9 cellular contexts compared by ENCODE assay signal in genomic region chr1:206012086-206012859, GRCh38. TPM values are rescaled to one million over a fixed set of nuclear protein-coding genes. Genes with fewer than 3 reads are reported as not detected.
A peak's percentile ranks its signal among the peaks of the same experiment; 100 is the strongest.
DNase-seq lines count a peak whose midpoint lies in the region; ATAC-seq and TF ChIP-seq lines count a peak whose summit lies in the region.
"Had no signal": no experiment of that assay in that cellular context is flagged by ENCODE, and none has a peak within 500 bp of the region (broad histone marks: within the 10 kb centered on the region; RNA-seq: fewer than 3 reads in every experiment).

No MANE protein-coding gene starts in this region.

- DNase-seq in H9 (peak; percentile 65), mucosa of descending colon (peak; percentile 90 to 91 (median 91)), MG63 (no peak), chondrocyte (ENCODE audit: low spot score) (no peak), cerebellar cortex (ENCODE audit: low spot score) (no peak)

- H3K36me3 ChIP-seq in Loucy (ENCODE audit: insufficient read depth, low read length) (no peaks in the 10 kb centered on the region), mucosa of descending colon (ENCODE audit: low read depth) (no peaks in the 10 kb centered on the region), MG63 (no peaks in the 10 kb centered on the region)

- no peak overlapping the region for H3K14ac ChIP-seq in H9 (ENCODE audit: insufficient read depth, low read length)

- H3K23me2 ChIP-seq in H9 (ENCODE audit: insufficient read length, low read depth, low read length, poor library complexity, severe bottlenecking), result no peaks in the 10 kb centered on the region

- H3K27me3 ChIP-seq in H9 (ENCODE audit: insufficient read depth, low read length) (no peaks in the 10 kb centered on the region), Loucy (ENCODE audit: insufficient read depth, low read length, poor library complexity, severe bottlenecking) (no peaks in the 10 kb centered on the region), MG63 (no peaks in the 10 kb centered on the region)

- ATAC-seq in GM18520 (IDR thresholded peaks at IDR 0.05; ENCODE audit: unreplicated experiment) (peak; percentile 91), mucosa of descending colon (peak; percentile 99)

- no peak overlapping the region for H3K27ac ChIP-seq in H9 (ENCODE audit: insufficient read length, low read depth, low read length)

- no peaks in the 10 kb centered on the region for H3K9me2 ChIP-seq in Loucy (replicated peaks; ENCODE audit: low read depth, low read length)

- no peaks in the 10 kb centered on the region for H3K79me1 ChIP-seq in H9 (ENCODE audit: insufficient read depth, low read depth, low read length, poor library complexity, severe bottlenecking)

- no peak overlapping the region for H2BK120ac ChIP-seq in H9 (ENCODE audit: low read depth, low read length, poor library complexity, severe bottlenecking)

- no peaks in the 10 kb centered on the region for H3K79me2 ChIP-seq in H9 (ENCODE audit: insufficient read depth, low read length)
- no peaks in the 10 kb centered on the region for H3K79me2 ChIP-seq in Loucy (ENCODE audit: insufficient read depth, low read length)

- H3K4me3 ChIP-seq in Loucy (ENCODE audit: low read length, poor library complexity, severe bottlenecking) (peak overlapping the region; percentile 18), mucosa of descending colon (no peak overlapping the region), MG63 (no peak overlapping the region)

- H4K8ac ChIP-seq in H9 (replicated peaks; ENCODE audit: insufficient read length, low read depth, low read length), result no peak overlapping the region

- H3K4me1 ChIP-seq in H9 (ENCODE audit: insufficient read depth, low read length) (no peaks in the 10 kb centered on the region), Loucy (ENCODE audit: insufficient read depth, low read length, poor library complexity, severe bottlenecking) (peaks cover 53% of the 10 kb centered on the region), mucosa of descending colon (ENCODE audit: low read depth) (peaks cover 3% of the 10 kb centered on the region)

- H3T11ph ChIP-seq in H9 (ENCODE audit: low read length), result no peak overlapping the region

- no peaks in the 10 kb centered on the region for H3K9me3 Mint-ChIP-seq in H9
- H3K9me3 Mint-ChIP-seq in activated naive CD4-positive, alpha-beta T cell treated with anti-CD3 and anti-CD28 coated beads, Interleukin-2, amount 50 U/mL, for 24 hours, result no peaks in the 10 kb centered on the region
- H3K9me3 Mint-ChIP-seq in chondrocyte (ENCODE audit: low read depth), result no peaks in the 10 kb centered on the region

- no peaks in the 10 kb centered on the region for H3F3A ChIP-seq in Loucy (ENCODE audit: low read depth)

- H3K4me1 Mint-ChIP-seq in H9 (peaks cover 4% of the 10 kb centered on the region in 2 experiments), chondrocyte (ENCODE audit: low read depth) (no peaks in the 10 kb centered on the region)
- H3K4me1 Mint-ChIP-seq in activated naive CD4-positive, alpha-beta T cell treated with anti-CD3 and anti-CD28 coated beads, Interleukin-2, amount 50 U/mL, for 24 hours, result peaks cover 23% of the 10 kb centered on the region

- no peak overlapping the region for H4K5ac ChIP-seq in H9 (ENCODE audit: insufficient read length, low read depth, low read length)

- no peak overlapping the region for H3K4me2 ChIP-seq in H9 (ENCODE audit: insufficient read depth, insufficient read length, low read length)
- H3K4me2 ChIP-seq in Loucy (ENCODE audit: low read depth, low read length, poor library complexity, severe bottlenecking), result peak overlapping the region; percentile 53

- no peak overlapping the region for H3K23ac ChIP-seq in H9 (ENCODE audit: insufficient read length, low read depth, low read length)

- WGBS in H9 (ENCODE audit: extremely low coverage, insufficient read length, low lambda C conversion rate), result no CpG with 5 or more reads among the region's 17 CpGs

- no peak overlapping the region for H2BK12ac ChIP-seq in H9 (ENCODE audit: insufficient read length, low read depth, low read length)

- no peak overlapping the region for H2BK5ac ChIP-seq in H9 (ENCODE audit: insufficient read length, low read length)

- no peak overlapping the region for H3K4me3 Mint-ChIP-seq in H9
- peak overlapping the region; percentile 15 for H3K4me3 Mint-ChIP-seq in activated naive CD4-positive, alpha-beta T cell treated with anti-CD3 and anti-CD28 coated beads, Interleukin-2, amount 50 U/mL, for 24 hours
- no peak overlapping the region for H3K4me3 Mint-ChIP-seq in chondrocyte (ENCODE audit: unreplicated experiment)

- H3K4ac ChIP-seq in H9 (ENCODE audit: low read depth, low read length), result no peak overlapping the region

- H2AFZ ChIP-seq in H9 (ENCODE audit: low read length) (no peak overlapping the region), Loucy (ENCODE audit: low read length) (peak overlapping the region; percentile 1; the same call in 1 of the 2 replicates)

- H4K91ac ChIP-seq in H9 (ENCODE audit: insufficient read length, low read depth, low read length), result no peak overlapping the region

- H4K20me1 ChIP-seq in H9 (ENCODE audit: control insufficient read depth, insufficient read depth, insufficient read length) (no peaks in the 10 kb centered on the region), Loucy (ENCODE audit: insufficient read depth, low read length, poor library complexity, severe bottlenecking) (no peaks in the 10 kb centered on the region)

- no peaks in the 10 kb centered on the region; the same call in 1 of the 2 replicates for H3K27me3 Mint-ChIP-seq in H9 (ENCODE audit: low read depth)
- no peaks in the 10 kb centered on the region for H3K27me3 Mint-ChIP-seq in activated naive CD4-positive, alpha-beta T cell treated with anti-CD3 and anti-CD28 coated beads, Interleukin-2, amount 50 U/mL, for 24 hours
- no peaks in the 10 kb centered on the region for H3K27me3 Mint-ChIP-seq in chondrocyte (ENCODE audit: low read depth)

- H2BK20ac ChIP-seq in H9 (ENCODE audit: low read depth, low read length, poor library complexity, severe bottlenecking), result no peak overlapping the region

- TF ChIP-seq CTCF in H9 (conservative IDR thresholded peaks at IDR 0.05) (no peak), Loucy (conservative IDR thresholded peaks at IDR 0.05; ENCODE audit: low read length) (no peak), mucosa of descending colon (IDR thresholded peaks at IDR 0.05) (no peak), chondrocyte (IDR thresholded peaks at IDR 0.05) (no peak)

- H3K27ac Mint-ChIP-seq in H9, result no peak overlapping the region
- H3K27ac Mint-ChIP-seq in activated naive CD4-positive, alpha-beta T cell treated with anti-CD3 and anti-CD28 coated beads, Interleukin-2, amount 50 U/mL, for 24 hours, result no peak overlapping the region
- no peak overlapping the region for H3K27ac Mint-ChIP-seq in chondrocyte (ENCODE audit: unreplicated experiment)

- H3K36me3 Mint-ChIP-seq in H9 (ENCODE audit: insufficient read depth in 1 of 3, low read depth in 3 of 3) (no peaks in the 10 kb centered on the region), chondrocyte (ENCODE audit: low read depth) (no peaks in the 10 kb centered on the region)
- H3K36me3 Mint-ChIP-seq in activated naive CD4-positive, alpha-beta T cell treated with anti-CD3 and anti-CD28 coated beads, Interleukin-2, amount 50 U/mL, for 24 hours, result no peaks in the 10 kb centered on the region

- H2BK15ac ChIP-seq in H9 (ENCODE audit: low read depth, low read length), result no peak overlapping the region

- H3K18ac ChIP-seq in H9 (ENCODE audit: insufficient read length, low read depth, low read length), result no peak overlapping the region

- H3K9ac ChIP-seq in H9 (ENCODE audit: extremely low read depth, insufficient read length, low read length) (no peak overlapping the region), Loucy (ENCODE audit: low read depth, low read length, poor library complexity, severe bottlenecking) (peak overlapping the region; percentile 51)

- no peak overlapping the region for H2AK5ac ChIP-seq in H9 (ENCODE audit: insufficient read length, low read length)

- H3K9me3 ChIP-seq in H9 (ENCODE audit: control insufficient read depth, low read depth, low read length) (no peaks in the 10 kb centered on the region), Loucy (ENCODE audit: insufficient read depth, low read depth, low read length) (no peaks in the 10 kb centered on the region), mucosa of descending colon (no peaks in the 10 kb centered on the region), MG63 (no peaks in the 10 kb centered on the region)

- intact Hi-C loops in mucosa of descending colon (cut with DNase I, micrococcal nuclease), result no loop called here

- H3K56ac ChIP-seq in H9 (ENCODE audit: insufficient read length, low read depth, low read length), result no peak overlapping the region

RNA-seq across cellular contexts. Expression of gene RAB7B, which starts 9.1 kb away (rescaled TPM):
- 0.68 and 0.83 TPM in 2 replicates for total RNA-seq in H9 (2021)
- 1 to 10 TPM in 1 of 3 donors, under 1 TPM in 2; 0.69 to 1.3 (median 0.76) TPM for total RNA-seq in mucosa of descending colon
- total RNA-seq in MG63 (2014; rRNA removed; shearing (Covaris generic); ENCODE audit: low replicate concordance), result 17.5 and 25.7 TPM in 2 replicates
- total RNA-seq in chondrocyte, result 3.5 to 4.5 TPM (median 4.4 TPM) in 3 replicates
- total RNA-seq: epithelial cell of proximal tubule had no signal

RNA-seq across cellular contexts. Expression of gene CTSE, which starts 11.4 kb away (rescaled TPM):
- not detected in 2 replicates for total RNA-seq in H9 (2021)
- total RNA-seq in mucosa of descending colon, result 10 to 100 TPM in 2 of 3 donors, 1 to 10 TPM in 1; 6.5 to 26.1 (median 17.7) TPM
- not detected in 2 replicates for total RNA-seq in MG63 (2014; rRNA removed; shearing (Covaris generic); ENCODE audit: low replicate concordance)
- not detected in 3 replicates for total RNA-seq in chondrocyte
- total RNA-seq: epithelial cell of proximal tubule had no signal

RNA-seq across cellular contexts. Expression of gene RHEX, which starts 40.7 kb away (rescaled TPM):
- total RNA-seq in H9 (2021) (not detected in 2 replicates), mucosa of descending colon (1 to 10 TPM in 2 of 3 donors, under 1 TPM in 1; 0.38 to 4.8 (median 3.9) TPM), chondrocyte (not detected in 3 replicates)
- not detected in 2 replicates for total RNA-seq in MG63 (2014; rRNA removed; shearing (Covaris generic); ENCODE audit: low replicate concordance)

Comparison
In these comparisons a context has a peak if more than half of its experiments do, and no peak if none do; other contexts are left out.
1. DNase-seq: peak in H9 (single experiment) and mucosa of descending colon (3 of 3); none in MG63 (single experiment), chondrocyte (single experiment) and cerebellar cortex (single experiment).